Comparison of ENCODE assay signal across 11 cellular contexts in genomic region chr19:13463296-13463695, GRCh38. TPM values are rescaled to one million over a fixed set of nuclear protein-coding genes. Genes with fewer than 3 reads are reported as not detected.
A peak's percentile ranks its signal among the peaks of the same experiment; 100 is the strongest.
DNase-seq lines count a peak whose midpoint lies in the region; ATAC-seq and TF ChIP-seq lines count a peak whose summit lies in the region.
"Had no signal": no experiment of that assay in that cellular context is flagged by ENCODE, and none has a peak within 500 bp of the region (broad histone marks: within the 10 kb centered on the region; RNA-seq: fewer than 3 reads in every experiment).

No MANE protein-coding gene starts in this region.

- no peak overlapping the region for H3K27ac ChIP-seq in aorta (ENCODE audit: low read depth in 1 of 2, low read length in 2 of 2)
- H3K27ac ChIP-seq: BLaER1 treated with 17β-estradiol and CSF1 and Interleukin-3, amounts not matched to agents 10 nM and 100 nM; PC-9 had no signal

- H3K4me1 ChIP-seq in aorta (ENCODE audit: control insufficient read depth in 1 of 2, insufficient read depth in 2 of 2, low read length in 2 of 2): no peaks in the 10 kb centered on the region

- no peak for ATAC-seq in GM21825 (IDR thresholded peaks at IDR 0.05; ENCODE audit: unreplicated experiment)
- ATAC-seq in aorta (ENCODE audit: low FRiP score): no peak
- ATAC-seq in Right ventricle myocardium inferior: no peak

- CTCF ChIA-PET in activated naive CD4-positive, alpha-beta T cell treated with anti-CD3 and anti-CD28 coated beads, Interleukin-2, amount 10 ng/mL, durations not matched to agents 7 days and 5 days (lab: Charles Lee): no interaction called here

- TF ChIP-seq POLR2A in NB4 (IDR thresholded peaks at IDR 0.05; ENCODE audit: extremely low read depth, insufficient read length): no peak

- H3K4me3 Mint-ChIP-seq in activated naive CD4-positive, alpha-beta T cell treated with anti-CD3 and anti-CD28 coated beads, Interleukin-2, amount 10 ng/mL, durations not matched to agents 7 days and 5 days: no peak overlapping the region
- H3K4me3 Mint-ChIP-seq: immature natural killer cell had no signal

- peaks cover 2% of the 10 kb centered on the region for H3K9me3 ChIP-seq in aorta (ENCODE audit: control insufficient read depth, low read length)
- H3K9me3 ChIP-seq: BLaER1 treated with 17β-estradiol and CSF1 and Interleukin-3, amounts not matched to agents 10 nM and 100 nM had no signal

- no peaks in the 10 kb centered on the region for H3K9me3 Mint-ChIP-seq in activated naive CD4-positive, alpha-beta T cell treated with anti-CD3 and anti-CD28 coated beads, Interleukin-2, amount 10 ng/mL, durations not matched to agents 7 days and 5 days

- H3K36me3 Mint-ChIP-seq in activated naive CD4-positive, alpha-beta T cell treated with anti-CD3 and anti-CD28 coated beads, Interleukin-2, amount 10 ng/mL, durations not matched to agents 7 days and 5 days: no peaks in the 10 kb centered on the region
- H3K36me3 Mint-ChIP-seq: immature natural killer cell had no signal

- H3K36me3 ChIP-seq in aorta (ENCODE audit: control insufficient read depth in 1 of 2, insufficient read depth in 2 of 2, low read length in 1 of 2): no peaks in the 10 kb centered on the region
- H3K36me3 ChIP-seq: BLaER1 treated with 17β-estradiol and CSF1 and Interleukin-3, amounts not matched to agents 10 nM and 100 nM had no signal

- WGBS in aorta, 2 donors: 15 to 18% methylated on average over 6 of the region's 6 CpGs

- no peak overlapping the region for H3K27ac Mint-ChIP-seq in activated naive CD4-positive, alpha-beta T cell treated with anti-CD3 and anti-CD28 coated beads, Interleukin-2, amount 10 ng/mL, durations not matched to agents 7 days and 5 days
- H3K27ac Mint-ChIP-seq: immature natural killer cell had no signal

- peaks cover 5% of the 10 kb centered on the region for H3K27me3 Mint-ChIP-seq in activated naive CD4-positive, alpha-beta T cell treated with anti-CD3 and anti-CD28 coated beads, Interleukin-2, amount 10 ng/mL, durations not matched to agents 7 days and 5 days

- no peaks in the 10 kb centered on the region for H3K4me1 Mint-ChIP-seq in activated naive CD4-positive, alpha-beta T cell treated with anti-CD3 and anti-CD28 coated beads, Interleukin-2, amount 10 ng/mL, durations not matched to agents 7 days and 5 days
- H3K4me1 Mint-ChIP-seq: immature natural killer cell had no signal

- H3K4me3 ChIP-seq in NB4 (ENCODE audit: low read depth, low read length) (no peak overlapping the region), aorta (ENCODE audit: low read length in 2 of 2) (no peak overlapping the region)
- H3K4me3 ChIP-seq: BLaER1 treated with 17β-estradiol and CSF1 and Interleukin-3, amounts not matched to agents 10 nM and 100 nM; PC-9 had no signal

- intact Hi-C loops in aorta (cut with DNase I) (no loop called here), Right ventricle myocardium inferior (cut with DNase I) (no loop called here)

- TF ChIP-seq CTCF in NB4 (IDR thresholded peaks at IDR 0.05; ENCODE audit: low read depth, low read length): no peak

- peak; percentile 48 for DNase-seq in activated naive CD4-positive, alpha-beta T cell treated with anti-CD3 and anti-CD28 coated beads, Interleukin-2, amount 10 ng/mL, durations not matched to agents 7 days and 5 days
- no peak for DNase-seq in activated naive CD4-positive, alpha-beta T cell treated with Interleukin-2 at 50 U/mL for 16 hours
- peak; percentile 51 for DNase-seq in NB4 (ENCODE audit: low read depth)
- DNase-seq in ecto neural progenitor cell (ENCODE audit: low spot score): peak; percentile 63
- peak; percentile 6 to 7 for DNase-seq in stimulated activated CD4-positive, alpha-beta T cell treated with anti-CD3 and anti-CD28 coated beads, Interleukin-4, amount 100 ng/mL, for 48 hours (ENCODE audit: low read depth in 2 of 2)
- no peak for DNase-seq in aorta
- DNase-seq in Right ventricle myocardium inferior (ENCODE audit: missing footprints): no peak

- H3K27me3 ChIP-seq in aorta (ENCODE audit: control insufficient read depth in 1 of 2, insufficient read depth in 2 of 2, low read length in 1 of 2): peaks cover 0 to 4% of the 10 kb centered on the region in 2 donors

RNA-seq across cellular contexts. Expression of gene CACNA1A, which starts 43.0 kb away (rescaled TPM):
- total RNA-seq in aorta (1 to 10 TPM; 2.0 to 3.6 TPM), Right ventricle myocardium inferior (0.41 TPM)
- under 1 TPM; 0.26 to 0.63 TPM for polyA plus RNA-seq in aorta

Comparison
In these comparisons a context has a peak if more than half of its experiments do, and no peak if none do; other contexts are left out.
1. DNase-seq: peak in activated naive CD4-positive, alpha-beta T cell treated with anti-CD3 and anti-CD28 coated beads, Interleukin-2, amount 10 ng/mL, durations not matched to agents 7 days and 5 days (single experiment), NB4 (single experiment), ecto neural progenitor cell (single experiment) and stimulated activated CD4-positive, alpha-beta T cell treated with anti-CD3 and anti-CD28 coated beads, Interleukin-4, amount 100 ng/mL, for 48 hours (2 of 2); none in activated naive CD4-positive, alpha-beta T cell treated with Interleukin-2 at 50 U/mL for 16 hours (single experiment), aorta (0 of 2) and Right ventricle myocardium inferior (single experiment).